Comparison of ENCODE assay signal across 8 cellular contexts in the genomic region with DNA sequence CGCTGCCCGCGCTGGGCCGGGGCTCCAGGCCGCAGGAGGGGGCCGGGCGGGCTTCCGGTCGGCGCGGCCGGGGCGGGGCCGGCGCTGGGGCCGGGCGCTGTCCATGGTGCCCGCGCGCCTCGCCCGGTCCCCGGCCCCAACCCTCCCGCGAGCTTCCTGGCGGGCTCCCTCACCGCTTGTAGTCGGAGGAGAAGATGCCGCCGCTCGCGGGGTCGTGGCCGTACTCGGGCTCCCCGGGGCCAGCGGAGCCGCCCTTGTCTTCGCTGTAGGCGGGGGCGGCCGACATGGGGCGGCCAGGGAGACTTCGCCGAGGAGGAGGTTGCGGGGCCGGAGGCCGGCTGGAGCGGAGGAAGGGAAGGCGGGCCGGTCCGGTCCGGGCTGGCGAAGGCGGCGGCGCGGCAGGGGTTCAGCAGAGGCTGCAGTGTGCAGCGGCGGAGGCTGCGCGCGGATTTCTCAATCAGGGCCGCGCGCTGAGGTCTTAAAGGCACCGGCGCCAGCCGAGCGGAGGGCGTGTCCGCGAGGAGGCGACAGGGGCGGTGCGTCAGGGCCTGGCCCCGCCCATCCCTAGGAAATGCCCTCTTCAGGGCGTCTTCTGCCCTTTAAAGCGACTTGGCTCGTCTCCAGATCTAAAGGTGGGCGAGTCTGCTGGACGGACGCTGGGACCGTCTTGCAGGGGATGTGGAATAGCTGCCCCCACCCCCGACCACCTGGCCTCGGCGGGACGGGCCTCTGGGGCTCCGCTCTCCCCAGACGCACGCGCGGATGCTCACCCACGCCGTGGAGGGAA. TPM values are rescaled to one million over a fixed set of nuclear protein-coding genes. Genes with fewer than 3 reads are reported as not detected.
DNase-seq lines count a peak whose midpoint lies in the region; ATAC-seq and TF ChIP-seq lines count a peak whose summit lies in the region.

AP3B2 (minus strand) TSS at position 455 of the 787 bp plus-strand sequence; CDS start at position 286, 169 bp downstream.

- peak within 1 kb of the TSS; percentile 71 for H3K27ac Mint-ChIP-seq in progenitor cell of endocrine pancreas

- 0 to 4% methylated on average over 10 to 28 of the region's 95 CpGs for WGBS in upper lobe of left lung, 2 donors

- peaks cover 19% of the 10 kb centered on the region for H3K27me3 ChIP-seq in adipocyte (replicated peaks; ENCODE audit: control insufficient read depth, insufficient read depth, low read length)
- no peaks in the 10 kb centered on the region for H3K27me3 ChIP-seq in upper lobe of left lung

- no peaks in the 10 kb centered on the region for H3K36me3 Mint-ChIP-seq in progenitor cell of endocrine pancreas (ENCODE audit: insufficient read depth)

- H3K4me3 Mint-ChIP-seq in progenitor cell of endocrine pancreas (ENCODE audit: low read depth), result peak within 1 kb of the TSS; percentile 71

- H3K4me3 ChIP-seq in adipocyte (ENCODE audit: low read length), result peak within 1 kb of the TSS; percentile 81
- H3K4me3 ChIP-seq in upper lobe of left lung, result peak within 1 kb of the TSS; percentile 37 to 92 (median 58)

- H3K4me1 ChIP-seq in adipocyte (ENCODE audit: control insufficient read depth, insufficient read depth, low read length) (peaks cover 12% of the 10 kb centered on the region), upper lobe of left lung (peaks cover 9 to 18% (median 12%) of the 10 kb centered on the region in 4 donors)

- H3K9me3 Mint-ChIP-seq in progenitor cell of endocrine pancreas (ENCODE audit: low read depth), result no peaks in the 10 kb centered on the region

- TF ChIP-seq CTCF in progenitor cell of endocrine pancreas (IDR thresholded peaks at IDR 0.05; ENCODE audit: unreplicated experiment) (no peak), upper lobe of left lung (IDR thresholded peaks at IDR 0.05) (no peak)

- DNase-seq in GM04503 (ENCODE audit: low read depth) (peak; percentile 0), NCI-H1092 treated with DMSO at 0.1 percent for 48 hours (lab: John Stamatoyannopoulos, UW) (peak; percentile 75), T follicular helper cell (ENCODE audit: low read depth) (peak; percentile 53), adipocyte (ENCODE audit: low read depth) (peak; percentile 88), left cardiac atrium (peak; percentile 75), progenitor cell of endocrine pancreas (ENCODE audit: low spot score, unreplicated experiment) (peak; percentile 64), upper lobe of left lung (peak; percentile 73 to 94)

- TF ChIP-seq POLR2A in upper lobe of left lung (IDR thresholded peaks at IDR 0.05), result no peak

- ATAC-seq in HG02588 (IDR thresholded peaks at IDR 0.05; ENCODE audit: unreplicated experiment) (peak; percentile 84), left cardiac atrium (peak; percentile 99), upper lobe of left lung (ENCODE audit: low FRiP score in 2 of 2) (peak; percentile 89 to 97)

- TF ChIP-seq EP300 in upper lobe of left lung (IDR thresholded peaks at IDR 0.05), result no peak

- no peak within 1 kb of the TSS for H3K27ac ChIP-seq in upper lobe of left lung

- peaks cover 18% of the 10 kb centered on the region for H3K27me3 Mint-ChIP-seq in progenitor cell of endocrine pancreas

- H3K36me3 ChIP-seq in adipocyte (ENCODE audit: control insufficient read depth, insufficient read depth, low read length, severe bottlenecking) (no peaks in the 10 kb centered on the region), upper lobe of left lung (no peaks in the 10 kb centered on the region)

- H3K9ac ChIP-seq in adipocyte (ENCODE audit: low read length), result peak within 1 kb of the TSS; percentile 78

- peaks cover 2% of the 10 kb centered on the region for H3K4me1 Mint-ChIP-seq in progenitor cell of endocrine pancreas (ENCODE audit: low read depth)

- H3K9me3 ChIP-seq in adipocyte (ENCODE audit: control insufficient read depth, low read length) (no peaks in the 10 kb centered on the region), upper lobe of left lung (no peaks in the 10 kb centered on the region)

- intact Hi-C loops in left cardiac atrium (cut with DNase I), result no loop called here

RNA-seq across cellular contexts. Expression of gene AP3B2, which starts in this region (rescaled TPM):
- total RNA-seq in left cardiac atrium, result 1 to 10 TPM in 1 of 2 donors, under 1 TPM in 1; 0.34 to 1.4 TPM
- total RNA-seq in progenitor cell of endocrine pancreas, result 13.2 and 14.4 TPM in 2 replicates
- total RNA-seq in upper lobe of left lung, result 10 to 100 TPM in 1 of 6 donors, 1 to 10 TPM in 3, under 1 TPM in 2; 0.39 to 25.1 (median 3.8) TPM

Comparison
In these comparisons a context has a peak if more than half of its experiments do, and no peak if none do; other contexts are left out.
1. DNase-seq: peak in every context shown above with its lines; median percentile 88 in adipocyte; 84 in upper lobe of left lung; 75 in NCI-H1092 treated with DMSO at 0.1 percent for 48 hours; 75 in left cardiac atrium; 64 in progenitor cell of endocrine pancreas; 53 in T follicular helper cell; 0 in GM04503.